8 cellular contexts compared by ENCODE assay signal in the genomic region with DNA sequence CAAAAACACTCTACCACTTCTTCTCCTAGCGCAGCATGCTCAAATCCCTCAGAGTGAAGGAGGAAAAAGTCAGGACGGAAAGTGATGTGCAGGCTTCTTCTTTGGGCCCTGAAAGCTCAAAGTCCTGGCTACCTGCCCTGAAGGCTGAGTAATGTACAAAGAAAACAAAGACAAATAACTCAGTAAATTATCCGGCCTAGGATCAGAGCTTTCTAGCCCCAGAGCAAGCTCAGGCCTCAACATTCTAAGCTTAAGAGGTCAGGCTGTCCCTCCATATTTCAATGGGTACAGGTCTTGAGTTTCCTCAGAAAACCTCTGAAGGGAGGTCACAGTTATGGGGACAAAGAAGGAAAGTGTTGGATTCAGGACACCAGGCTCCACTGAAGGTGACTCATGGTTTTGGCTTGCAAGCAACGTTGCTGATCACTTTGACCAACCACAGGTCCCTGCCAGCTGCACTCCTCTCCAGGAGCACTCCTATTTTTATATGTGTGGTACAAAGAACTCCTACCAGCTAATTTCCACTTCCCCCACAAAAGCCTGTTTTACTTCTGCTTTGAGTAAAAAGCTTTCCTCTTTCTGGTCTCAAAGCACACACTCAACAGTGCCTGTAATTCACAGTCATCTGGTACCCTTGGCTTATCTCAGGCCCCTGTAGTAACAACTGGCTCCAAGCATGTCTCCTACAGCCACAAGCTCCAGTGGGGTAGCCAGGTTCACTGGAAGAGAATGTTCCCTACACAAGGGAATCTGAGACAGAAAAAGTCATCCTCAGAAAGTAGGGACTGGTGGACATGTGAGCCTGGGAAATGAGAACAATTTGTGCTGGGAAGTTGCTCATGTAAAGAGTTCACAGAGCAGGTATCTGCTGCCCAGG.
A peak's percentile ranks its signal among the peaks of the same experiment; 100 is the strongest.
DNase-seq lines count a peak whose midpoint lies in the region; ATAC-seq, FAIRE-seq and TF ChIP-seq lines count a peak whose summit lies in the region.

No MANE protein-coding gene starts in this region.

- TF ChIP-seq POLR2A in H54 (IDR thresholded peaks at IDR 0.05; ENCODE audit: low read depth, low read length), result no peak

- peak; percentile 99 for ATAC-seq in stimulated activated effector memory CD8-positive, alpha-beta T cell treated with anti-CD3 and anti-CD28 coated beads, Interleukin-12 subunit alpha, Interleukin-12 subunit beta, amount 100 ng/mL, for 72 hours

- peaks cover 35% of the 10 kb centered on the region for H3K4me1 Mint-ChIP-seq in stimulated activated effector memory CD8-positive, alpha-beta T cell treated with anti-CD3 and anti-CD28 coated beads, Interleukin-12 subunit alpha, Interleukin-12 subunit beta, amount 100 ng/mL, for 72 hours

- no peak overlapping the region for H3K4me3 ChIP-seq in LNCaP clone FGC (ENCODE audit: low read depth, low read length)

- no peak for TF ChIP-seq CTCF in LNCaP clone FGC (IDR thresholded peaks at IDR 0.05; ENCODE audit: control insufficient read depth, extremely low read depth, insufficient read depth)

- no peaks in the 10 kb centered on the region for H3K9me3 Mint-ChIP-seq in stimulated activated effector memory CD8-positive, alpha-beta T cell treated with anti-CD3 and anti-CD28 coated beads, Interleukin-12 subunit alpha, Interleukin-12 subunit beta, amount 100 ng/mL, for 72 hours

- H3K27ac Mint-ChIP-seq in stimulated activated effector memory CD8-positive, alpha-beta T cell treated with anti-CD3 and anti-CD28 coated beads, Interleukin-12 subunit alpha, Interleukin-12 subunit beta, amount 100 ng/mL, for 72 hours, result no peak overlapping the region

- peak; percentile 48 for DNase-seq in activated CD4-positive, alpha-beta T cell treated with anti-CD3 and anti-CD28 coated beads for 48 hours
- DNase-seq in activated CD4-positive, alpha-beta T cell treated with anti-CD3 and anti-CD28 coated beads for 4 hours, result no peak
- DNase-seq in H54 (ENCODE audit: insufficient read length, low spot score) (peak; percentile 57), LNCaP clone FGC (ENCODE audit: low read depth) (peak; percentile 50), amygdala (lab: John Stamatoyannopoulos, UW) (peak in 34 of 56 donors; percentile 1 to 56 (median 18)), hippocampal formation (lab: John Stamatoyannopoulos, UW) (peak; percentile 35 to 45), SHP77 treated with DMSO at 0.1 percent for 48 hours (lab: John Stamatoyannopoulos, UW) (no peak)
- DNase-seq in stimulated activated effector memory CD8-positive, alpha-beta T cell treated with anti-CD3 and anti-CD28 coated beads, Interleukin-12 subunit alpha, Interleukin-12 subunit beta, amount 100 ng/mL, for 72 hours (ENCODE audit: low spot score in 2 of 2), result peak; percentile 9 to 65

- FAIRE-seq in H54 (lab: Jason Lieb, UNC), result peak; percentile 95

- H3K36me3 Mint-ChIP-seq in stimulated activated effector memory CD8-positive, alpha-beta T cell treated with anti-CD3 and anti-CD28 coated beads, Interleukin-12 subunit alpha, Interleukin-12 subunit beta, amount 100 ng/mL, for 72 hours, result no peaks in the 10 kb centered on the region

- no peak overlapping the region for H3K4me3 Mint-ChIP-seq in stimulated activated effector memory CD8-positive, alpha-beta T cell treated with anti-CD3 and anti-CD28 coated beads, Interleukin-12 subunit alpha, Interleukin-12 subunit beta, amount 100 ng/mL, for 72 hours

Comparison
In these comparisons a context has a peak if more than half of its experiments do, and no peak if none do; other contexts are left out.
1. DNase-seq: peak in activated CD4-positive, alpha-beta T cell treated with anti-CD3 and anti-CD28 coated beads for 48 hours (single experiment), H54 (single experiment), LNCaP clone FGC (single experiment), amygdala (34 of 56), hippocampal formation (2 of 2) and stimulated activated effector memory CD8-positive, alpha-beta T cell treated with anti-CD3 and anti-CD28 coated beads, Interleukin-12 subunit alpha, Interleukin-12 subunit beta, amount 100 ng/mL, for 72 hours (2 of 2); none in activated CD4-positive, alpha-beta T cell treated with anti-CD3 and anti-CD28 coated beads for 4 hours (0 of 2) and SHP77 treated with DMSO at 0.1 percent for 48 hours (single experiment).